Comparison of ENCODE assay signal across 17 cellular contexts in genomic region chr10:10233256-10233655, GRCh38.
DNase-seq lines count a peak whose midpoint lies in the region; ATAC-seq, FAIRE-seq and TF ChIP-seq lines count a peak whose summit lies in the region.
"Had no signal": no experiment of that assay in that cellular context is flagged by ENCODE, and none has a peak within 500 bp of the region (broad histone marks: within the 10 kb centered on the region; RNA-seq: fewer than 3 reads in every experiment).

No MANE protein-coding gene starts in this region.

- no peak overlapping the region for H3K9ac ChIP-seq in GM12878 (ENCODE audit: control insufficient read depth, insufficient read depth, low read length)
- H3K9ac ChIP-seq in endothelial cell of umbilical vein (replicated peaks; ENCODE audit: extremely low read depth, insufficient read depth, low read length), result no peak overlapping the region

- RAD21 ChIA-PET in GM12878 (lab: Charles Lee; ENCODE audit: unreplicated experiment), result no interaction called here

- SMC1A ChIA-PET in GM12878 (lab: Charles Lee; ENCODE audit: uncharacterized antibody, unreplicated experiment), result interaction anchor here (0.5 kb wide), 1 partner anchor 16 kb away, joined by 3 read pairs; no protein-coding TSS in a partner anchor

- TF ChIP-seq CTCF in cardiac muscle cell (IDR thresholded peaks at IDR 0.05; ENCODE audit: low read depth, low read length) (peak; percentile 17), right atrium auricular region (IDR thresholded peaks at IDR 0.05) (peak in 1 of 2 donors; percentile 51), GM12878 (IDR thresholded peaks at IDR 0.05 in 2 of 3, conservative IDR thresholded peaks at IDR 0.05 in 1 of 3; ENCODE audit: control insufficient read depth in 2 of 3, extremely low read depth in 1 of 3, insufficient read depth in 1 of 3, low read depth in 3 of 3, low read length in 3 of 3) (no peak), endothelial cell of umbilical vein (IDR thresholded peaks at IDR 0.05; ENCODE audit: extremely low read depth in 1 of 2, insufficient read depth in 1 of 2, low read depth in 1 of 2, low read length in 2 of 2) (no peak), upper lobe of right lung (IDR thresholded peaks at IDR 0.05) (peak; percentile 18), vagina (IDR thresholded peaks at IDR 0.05) (no peak)

- FAIRE-seq in GM12878 (lab: Jason Lieb, UNC) (no peak), endothelial cell of umbilical vein (lab: Jason Lieb, UNC) (no peak)
- FAIRE-seq: H54, HepG2 had no signal

- BruUV-seq in GM12878 (replicated peaks; lab: Mats Ljungman, UMichigan) (no TSS peak), endothelial cell of umbilical vein (replicated peaks; lab: Mats Ljungman, UMichigan) (no TSS peak)

- H3K9me1 ChIP-seq in endothelial cell of umbilical vein (replicated peaks; ENCODE audit: control insufficient read depth, extremely low read depth, insufficient read depth, low read length), result no peaks in the 10 kb centered on the region

- H3K27ac ChIP-seq in cardiac muscle cell (no peak overlapping the region), right atrium auricular region (no peak overlapping the region), GM12878 (ENCODE audit: control insufficient read depth, insufficient read depth) (no peak overlapping the region), endothelial cell of umbilical vein (ENCODE audit: insufficient read depth, low read depth, low read length) (no peak overlapping the region), upper lobe of right lung (no peak overlapping the region), vagina (no peak overlapping the region)
- H3K27ac ChIP-seq: SJSA1 had no signal

- in situ Hi-C loops in GM12878 (cut with MboI), result no loop called here

- CTCF ChIA-PET in GM12878 (lab: Yijun Ruan, JAX) (no interaction called here), endothelial cell of umbilical vein (lab: Charles Lee) (no interaction called here)

- TF ChIP-seq RAD21 in GM12878 (IDR thresholded peaks at IDR 0.05; ENCODE audit: insufficient read depth, low read depth, low read length), result 0 out of 2 replicates have a peak, but pooled peaks have one; percentile 4

- no peaks in the 10 kb centered on the region for H3K4me1 ChIP-seq in cardiac muscle cell (ENCODE audit: low read depth)
- H3K4me1 ChIP-seq in right atrium auricular region, result no peaks in the 10 kb centered on the region
- H3K4me1 ChIP-seq in GM12878 (ENCODE audit: control insufficient read depth, insufficient read depth, low read length), result no peaks in the 10 kb centered on the region
- no peaks in the 10 kb centered on the region for H3K4me1 ChIP-seq in endothelial cell of umbilical vein (ENCODE audit: control insufficient read depth, extremely low read depth, insufficient read depth, low read length)
- H3K4me1 ChIP-seq in upper lobe of right lung, result no peaks in the 10 kb centered on the region
- H3K4me1 ChIP-seq in vagina, result no peaks in the 10 kb centered on the region
- H3K4me1 ChIP-seq: Caco-2, SJSA1 had no signal

- TF ChIP-seq POLR2A in GM12878 (IDR thresholded peaks at IDR 0.05; ENCODE audit: low read depth, low read length) (no peak), endothelial cell of umbilical vein (IDR thresholded peaks at IDR 0.05; ENCODE audit: low read depth, low read length) (no peak), vagina (IDR thresholded peaks at IDR 0.05) (no peak)

- H3K9me3 ChIP-seq in cardiac muscle cell (ENCODE audit: low read depth), result no peaks in the 10 kb centered on the region
- no peaks in the 10 kb centered on the region for H3K9me3 ChIP-seq in right atrium auricular region
- no peaks in the 10 kb centered on the region for H3K9me3 ChIP-seq in GM12878 (replicated peaks; ENCODE audit: control insufficient read depth, insufficient read depth, low read length)
- H3K9me3 ChIP-seq in endothelial cell of umbilical vein (replicated peaks; ENCODE audit: control insufficient read depth, insufficient read depth, low read length), result peaks cover 2% of the 10 kb centered on the region
- no peaks in the 10 kb centered on the region for H3K9me3 ChIP-seq in upper lobe of right lung
- H3K9me3 ChIP-seq in vagina, result no peaks in the 10 kb centered on the region
- H3K9me3 ChIP-seq: Caco-2 had no signal

- DNase-seq in cardiac muscle cell (ENCODE audit: low read depth in 1 of 2, low spot score in 1 of 2), result peak in 1 of 2 donors; percentile 30
- DNase-seq in right atrium auricular region (ENCODE audit: low spot score), result no peak
- no peak for DNase-seq in GM12878 (ENCODE audit: low read depth, low spot score)
- DNase-seq in endothelial cell of umbilical vein (ENCODE audit: low read depth, low spot score), result peak; percentile 9
- DNase-seq in upper lobe of right lung, result no peak
- no peak for DNase-seq in activated naive CD4-positive, alpha-beta T cell (lab: John Stamatoyannopoulos, UW)
- DNase-seq in central memory CD4-positive, alpha-beta T cell, result no peak
- no peak for DNase-seq in vagina (ENCODE audit: extremely low spot score in 2 of 2)
- DNase-seq: Caco-2, Kasumi-1, NCI-H1436, NCI-H2029 treated with DMSO at 0.1 percent for 48 hours, NCI-H510A, NCI-H82 had no signal

- H3K36me3 ChIP-seq in cardiac muscle cell, result no peaks in the 10 kb centered on the region
- H3K36me3 ChIP-seq in right atrium auricular region, result no peaks in the 10 kb centered on the region
- H3K36me3 ChIP-seq in GM12878 (ENCODE audit: control insufficient read depth in 2 of 2, insufficient read depth in 2 of 2, low read length in 1 of 2), result no peaks in the 10 kb centered on the region
- no peaks in the 10 kb centered on the region for H3K36me3 ChIP-seq in endothelial cell of umbilical vein (ENCODE audit: control insufficient read depth in 2 of 2, extremely low read depth in 1 of 2, insufficient read depth in 2 of 2, low read length in 2 of 2)
- no peaks in the 10 kb centered on the region for H3K36me3 ChIP-seq in upper lobe of right lung
- no peaks in the 10 kb centered on the region for H3K36me3 ChIP-seq in vagina
- H3K36me3 ChIP-seq: SJSA1 had no signal

- H4K20me1 ChIP-seq in GM12878 (ENCODE audit: control insufficient read depth, insufficient read depth) (no peaks in the 10 kb centered on the region), endothelial cell of umbilical vein (replicated peaks; ENCODE audit: control insufficient read depth, extremely low read depth, insufficient read depth, low read length) (no peaks in the 10 kb centered on the region)

- TF ChIP-seq EP300 in GM12878 (IDR thresholded peaks at IDR 0.05; ENCODE audit: borderline replicate concordance in 1 of 2, control insufficient read depth in 1 of 2, low read depth in 2 of 2, low read length in 2 of 2), result no peak

- POLR2A ChIA-PET in GM12878 (lab: Charles Lee) (no interaction called here), endothelial cell of umbilical vein (lab: Charles Lee) (no interaction called here)

- 0% methylated on average over 2 of the region's 2 CpGs for WGBS in GM12878 (ENCODE audit: insufficient coverage, insufficient replicate concordance, low lambda C conversion rate, missing lambda C conversion rate)

- no peak overlapping the region for H3K4me2 ChIP-seq in GM12878 (ENCODE audit: control insufficient read depth, insufficient read depth)
- no peak overlapping the region for H3K4me2 ChIP-seq in endothelial cell of umbilical vein (ENCODE audit: insufficient read depth, low read length)

- H3K4me3 ChIP-seq in cardiac muscle cell (no peak overlapping the region), right atrium auricular region (no peak overlapping the region), GM12878 (no peak overlapping the region), endothelial cell of umbilical vein (replicated peaks in 1 of 3; ENCODE audit: insufficient read depth in 1 of 3, low read depth in 1 of 3, low read length in 3 of 3) (no peak overlapping the region), upper lobe of right lung (no peak overlapping the region), vagina (no peak overlapping the region)
- H3K4me3 ChIP-seq: SJSA1 had no signal

- ATAC-seq in GM12878 (no peak), upper lobe of right lung (no peak)
- ATAC-seq: HepG2 had no signal

- no peak overlapping the region for H2AFZ ChIP-seq in GM12878 (ENCODE audit: control insufficient read depth, low read depth, low read length)
- no peak overlapping the region for H2AFZ ChIP-seq in endothelial cell of umbilical vein (ENCODE audit: low read depth, low read length)

- dilution Hi-C loops in endothelial cell of umbilical vein (cut with MboI; ENCODE audit: extremely low pct_ligation_motif_present, low sequenced_read_pairs), result no loop called here

- H3K79me2 ChIP-seq in GM12878 (ENCODE audit: control insufficient read depth, insufficient read depth, low read length) (no peaks in the 10 kb centered on the region), endothelial cell of umbilical vein (ENCODE audit: control insufficient read depth, insufficient read depth, low read length) (no peaks in the 10 kb centered on the region)

- H3K27me3 ChIP-seq in cardiac muscle cell, result no peaks in the 10 kb centered on the region
- H3K27me3 ChIP-seq in right atrium auricular region, result no peaks in the 10 kb centered on the region
- H3K27me3 ChIP-seq in GM12878 (replicated peaks in 1 of 2; ENCODE audit: control insufficient read depth in 2 of 2, insufficient read depth in 2 of 2, low read length in 1 of 2), result no peaks in the 10 kb centered on the region
- no peaks in the 10 kb centered on the region for H3K27me3 ChIP-seq in endothelial cell of umbilical vein (ENCODE audit: control insufficient read depth in 2 of 2, insufficient read depth in 2 of 2, low read length in 2 of 2)
- no peaks in the 10 kb centered on the region for H3K27me3 ChIP-seq in upper lobe of right lung
- H3K27me3 ChIP-seq in vagina, result no peaks in the 10 kb centered on the region
- H3K27me3 ChIP-seq: SJSA1 had no signal

- intact Hi-C loops in GM12878 (cut with micrococcal nuclease; ENCODE audit: unreplicated experiment), result no loop called here
- intact Hi-C loops in endothelial cell of umbilical vein (cut with micrococcal nuclease), result loop anchor here (5.0 kb wide), 1 partner anchor 804 kb away; no protein-coding TSS in a partner anchor
- intact Hi-C loops in upper lobe of right lung (cut with DNase I), result no loop called here
- intact Hi-C loops in vagina (cut with DNase I), result no loop called here

TF ChIP-seq in GM12878, 131 proteins besides CTCF, POLR2A, EP300 and RAD21 (continues in another document):
- no peak for TF ChIP-seq POLR2AphosphoS5 (IDR thresholded peaks at IDR 0.05; ENCODE audit: low read length)
- TF ChIP-seq IKZF1 (conservative IDR thresholded peaks at IDR 0.05), result no peak
- no peak for TF ChIP-seq SRF (IDR thresholded peaks at IDR 0.05; ENCODE audit: low read depth in 2 of 2, low read length in 2 of 2)

TF ChIP-seq in endothelial cell of umbilical vein, 7 proteins besides CTCF, POLR2A, EP300 and RAD21 (continues in another document):
- TF ChIP-seq EZH2 (IDR thresholded peaks at IDR 0.05; ENCODE audit: borderline replicate concordance, low read depth, low read length, severe bottlenecking) (no peak), JUN (IDR thresholded peaks at IDR 0.05; ENCODE audit: borderline replicate concordance, insufficient read depth, insufficient read length, low read depth) (no peak), MAX (IDR thresholded peaks at IDR 0.05; ENCODE audit: insufficient read depth, insufficient read length) (no peak), POLR2AphosphoS5 (IDR thresholded peaks at IDR 0.05; ENCODE audit: insufficient read depth, low read depth, low read length) (no peak)

Comparison
In these comparisons a context has a peak if more than half of its experiments do, and no peak if none do; other contexts are left out.
1. CTCF ChIP-seq: peak in cardiac muscle cell (single experiment) and upper lobe of right lung (single experiment); none in GM12878 (0 of 3), endothelial cell of umbilical vein (0 of 2) and vagina (0 of 3).